ENCODE assay signal across 8 cellular contexts in the genomic region with DNA sequence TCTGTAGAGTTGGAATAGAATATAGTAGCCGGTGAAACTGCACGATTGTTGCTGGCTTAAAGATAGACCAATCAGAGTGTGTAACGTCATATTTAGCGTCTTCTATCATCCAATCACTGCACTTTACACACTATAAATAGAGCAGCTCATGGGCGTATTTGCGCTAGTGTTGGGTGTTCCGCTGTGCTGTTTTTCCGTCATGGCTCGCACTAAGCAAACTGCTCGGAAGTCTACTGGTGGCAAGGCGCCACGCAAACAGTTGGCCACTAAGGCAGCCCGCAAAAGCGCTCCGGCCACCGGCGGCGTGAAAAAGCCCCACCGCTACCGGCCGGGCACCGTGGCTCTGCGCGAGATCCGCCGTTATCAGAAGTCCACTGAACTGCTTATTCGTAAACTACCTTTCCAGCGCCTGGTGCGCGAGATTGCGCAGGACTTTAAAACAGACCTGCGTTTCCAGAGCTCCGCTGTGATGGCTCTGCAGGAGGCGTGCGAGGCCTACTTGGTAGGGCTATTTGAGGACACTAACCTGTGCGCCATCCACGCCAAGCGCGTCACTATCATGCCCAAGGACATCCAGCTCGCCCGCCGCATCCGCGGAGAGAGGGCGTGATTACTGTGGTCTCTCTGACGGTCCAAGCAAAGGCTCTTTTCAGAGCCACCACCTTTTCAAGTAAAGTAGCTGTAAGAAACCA. TPM values are rescaled to one million over a fixed set of nuclear protein-coding genes. Genes with fewer than 3 reads are reported as not detected.
DNase-seq lines count a peak whose midpoint lies in the region; ATAC-seq and TF ChIP-seq lines count a peak whose summit lies in the region.

No MANE protein-coding gene starts in this region.

- H3K4me1 Mint-ChIP-seq in activated naive CD8-positive, alpha-beta T cell treated with anti-CD3 and anti-CD28 coated beads, Interleukin-2, amount 10 ng/mL, durations not matched to agents 7 days and 5 days: peaks cover 50% of the 10 kb centered on the region
- peaks cover 21% of the 10 kb centered on the region for H3K4me1 Mint-ChIP-seq in osteocyte (ENCODE audit: unreplicated experiment)

- H3K27me3 Mint-ChIP-seq in activated naive CD8-positive, alpha-beta T cell treated with anti-CD3 and anti-CD28 coated beads, Interleukin-2, amount 10 ng/mL, durations not matched to agents 7 days and 5 days: no peaks in the 10 kb centered on the region
- H3K27me3 Mint-ChIP-seq in osteocyte (ENCODE audit: unreplicated experiment): no peaks in the 10 kb centered on the region

- TF ChIP-seq CTCF in osteocyte (IDR thresholded peaks at IDR 0.05): no peak

- H3K27ac Mint-ChIP-seq in activated naive CD8-positive, alpha-beta T cell treated with anti-CD3 and anti-CD28 coated beads, Interleukin-2, amount 10 ng/mL, durations not matched to agents 7 days and 5 days: peak overlapping the region; percentile 100
- peak overlapping the region; percentile 100 for H3K27ac Mint-ChIP-seq in osteocyte (ENCODE audit: unreplicated experiment)

- ATAC-seq in activated naive CD8-positive, alpha-beta T cell treated with anti-CD3 and anti-CD28 coated beads, Interleukin-2, amount 10 ng/mL, durations not matched to agents 7 days and 5 days (ENCODE audit: low read depth): peak; percentile 49

- peaks cover 2% of the 10 kb centered on the region for H3K36me3 Mint-ChIP-seq in activated naive CD8-positive, alpha-beta T cell treated with anti-CD3 and anti-CD28 coated beads, Interleukin-2, amount 10 ng/mL, durations not matched to agents 7 days and 5 days
- no peaks in the 10 kb centered on the region for H3K36me3 Mint-ChIP-seq in osteocyte (ENCODE audit: unreplicated experiment)

- DNase-seq in GM03348 (ENCODE audit: low spot score) (peak; percentile 93), HAP-1 (ENCODE audit: low spot score in 2 of 2) (peak; percentile 82 to 84), MG63 (peak; percentile 73), SKM-1 (lab: John Stamatoyannopoulos, UW; ENCODE audit: unreplicated experiment) (peak; percentile 59), head of caudate nucleus (peak in 38 of 42 donors; percentile 37 to 79 (median 62)), osteocyte (ENCODE audit: extremely low spot score, unreplicated experiment) (peak; percentile 87), NCI-H526 (lab: John Stamatoyannopoulos, UW) (no peak)
- peak; percentile 84 for DNase-seq in activated naive CD8-positive, alpha-beta T cell treated with anti-CD3 and anti-CD28 coated beads, Interleukin-2, amount 10 ng/mL, durations not matched to agents 7 days and 5 days

- H3K36me3 ChIP-seq in HAP-1 (replicated peaks) (no peaks in the 10 kb centered on the region), MG63 (no peaks in the 10 kb centered on the region)

- intact Hi-C loops in head of caudate nucleus (cut with DNase I): no loop called here

- H3K9me3 ChIP-seq in HAP-1: peaks cover 5% of the 10 kb centered on the region; the same call in 1 of the 2 replicates
- no peaks in the 10 kb centered on the region for H3K9me3 ChIP-seq in MG63

- H3K27me3 ChIP-seq in HAP-1 (ENCODE audit: low read depth): no peaks in the 10 kb centered on the region
- H3K27me3 ChIP-seq in MG63: no peaks in the 10 kb centered on the region

- in situ Hi-C loops in HAP-1 (cut with MboI; ENCODE audit: low sequenced_read_pairs): loop anchor here (10.0 kb wide), 1 partner anchor 254 kb away; a partner anchor contains a TSS

- POLR2A ChIA-PET in activated naive CD8-positive, alpha-beta T cell treated with anti-CD3 and anti-CD28 coated beads, Interleukin-2, amount 10 ng/mL, durations not matched to agents 7 days and 5 days (lab: Charles Lee): interaction anchor here (0.6 to 17.1 kb wide), 56 partner anchors 10 to 1873 kb away, joined by 3 to 1993 read pairs (median 6); a partner anchor contains a TSS

- H3K4me3 ChIP-seq in HAP-1 (peak overlapping the region; percentile 50), MG63 (peak overlapping the region; percentile 59)

- H3K4me1 ChIP-seq in HAP-1: peaks cover 14% of the 10 kb centered on the region

- H3K9me3 Mint-ChIP-seq in activated naive CD8-positive, alpha-beta T cell treated with anti-CD3 and anti-CD28 coated beads, Interleukin-2, amount 10 ng/mL, durations not matched to agents 7 days and 5 days: peaks cover 2% of the 10 kb centered on the region
- no peaks in the 10 kb centered on the region for H3K9me3 Mint-ChIP-seq in osteocyte (ENCODE audit: unreplicated experiment)

- peak overlapping the region; percentile 99 for H3K4me3 Mint-ChIP-seq in activated naive CD8-positive, alpha-beta T cell treated with anti-CD3 and anti-CD28 coated beads, Interleukin-2, amount 10 ng/mL, durations not matched to agents 7 days and 5 days
- peak overlapping the region; percentile 97 for H3K4me3 Mint-ChIP-seq in osteocyte (ENCODE audit: unreplicated experiment)

RNA-seq across cellular contexts. Expression of a gene that starts 57.8 kb away (rescaled TPM):
- 1.4 and 1.8 TPM in 2 replicates for total RNA-seq in MG63 (2014; rRNA removed; shearing (Covaris generic); ENCODE audit: low replicate concordance)
- total RNA-seq in activated naive CD8-positive, alpha-beta T cell treated with anti-CD3 and anti-CD28 coated beads, Interleukin-2, amount 10 ng/mL, durations not matched to agents 7 days and 5 days: 10 to 100 TPM; 29.1 TPM
- total RNA-seq in osteocyte: 8.0 and 8.4 TPM in 2 replicates

Comparison
In these comparisons a context has a peak if more than half of its experiments do, and no peak if none do; other contexts are left out.
1. DNase-seq: peak in GM03348 (single experiment), HAP-1 (2 of 2), MG63 (single experiment), SKM-1 (single experiment), activated naive CD8-positive, alpha-beta T cell treated with anti-CD3 and anti-CD28 coated beads, Interleukin-2, amount 10 ng/mL, durations not matched to agents 7 days and 5 days (single experiment), head of caudate nucleus (38 of 42) and osteocyte (single experiment); none in NCI-H526 (0 of 2).